In genomic region chr10:59337254-59337653, GRCh38 we compare ENCODE assay signal across 9 cellular contexts. TPM values are rescaled to one million over a fixed set of nuclear protein-coding genes. Genes with fewer than 3 reads are reported as not detected.
DNase-seq lines count a peak whose midpoint lies in the region; ATAC-seq and TF ChIP-seq lines count a peak whose summit lies in the region.
"Had no signal": no experiment of that assay in that cellular context is flagged by ENCODE, and none has a peak within 500 bp of the region (broad histone marks: within the 10 kb centered on the region; RNA-seq: fewer than 3 reads in every experiment).

No MANE protein-coding gene starts in this region.

- peaks cover 0 to 20% of the 10 kb centered on the region in 2 donors for H3K4me1 ChIP-seq in right atrium auricular region

- no peak for TF ChIP-seq CTCF in right atrium auricular region (IDR thresholded peaks at IDR 0.05)

- no peaks in the 10 kb centered on the region for H3K4me1 Mint-ChIP-seq in activated naive CD4-positive, alpha-beta T cell treated with anti-CD3 and anti-CD28 coated beads, Interleukin-2, amount 10 ng/mL, durations not matched to agents 7 days and 5 days
- H3K4me1 Mint-ChIP-seq: B cell had no signal

- H3K9me3 Mint-ChIP-seq in activated naive CD4-positive, alpha-beta T cell treated with anti-CD3 and anti-CD28 coated beads, Interleukin-2, amount 10 ng/mL, durations not matched to agents 7 days and 5 days: no peaks in the 10 kb centered on the region

- DNase-seq in Right ventricle myocardium inferior (ENCODE audit: missing footprints) (no peak), right atrium auricular region (ENCODE audit: low spot score) (no peak), epithelial cell of prostate (ENCODE audit: low read depth, low spot score) (peak; percentile 60), middle frontal gyrus (ENCODE audit: extremely low spot score, low spot score) (peak; percentile 59), NOMO-1 treated with dmso at 0.1 percent for 144 hours (lab: John Stamatoyannopoulos, UW; ENCODE audit: unreplicated experiment) (no peak), NK-92 (lab: John Stamatoyannopoulos, UW; ENCODE audit: unreplicated experiment) (no peak)
- no peak for DNase-seq in activated naive CD4-positive, alpha-beta T cell treated with anti-CD3 and anti-CD28 coated beads, Interleukin-2, amount 10 ng/mL, durations not matched to agents 7 days and 5 days

- H3K36me3 ChIP-seq in right atrium auricular region: no peaks in the 10 kb centered on the region

- no peaks in the 10 kb centered on the region for H3K36me3 Mint-ChIP-seq in activated naive CD4-positive, alpha-beta T cell treated with anti-CD3 and anti-CD28 coated beads, Interleukin-2, amount 10 ng/mL, durations not matched to agents 7 days and 5 days

- H3K27me3 ChIP-seq in right atrium auricular region: no peaks in the 10 kb centered on the region

- H3K27ac ChIP-seq in right atrium auricular region: peak overlapping the region in 1 of 2 donors; percentile 58
- H3K27ac ChIP-seq in epithelial cell of prostate: peak overlapping the region; percentile 64

- H3K27ac Mint-ChIP-seq in activated naive CD4-positive, alpha-beta T cell treated with anti-CD3 and anti-CD28 coated beads, Interleukin-2, amount 10 ng/mL, durations not matched to agents 7 days and 5 days: no peak overlapping the region
- H3K27ac Mint-ChIP-seq: B cell had no signal

- intact Hi-C loops in Right ventricle myocardium inferior (cut with DNase I): no loop called here

- H3K9me3 ChIP-seq in right atrium auricular region: no peaks in the 10 kb centered on the region

- H3K27me3 Mint-ChIP-seq in activated naive CD4-positive, alpha-beta T cell treated with anti-CD3 and anti-CD28 coated beads, Interleukin-2, amount 10 ng/mL, durations not matched to agents 7 days and 5 days: no peaks in the 10 kb centered on the region

- CTCF ChIA-PET in activated naive CD4-positive, alpha-beta T cell treated with anti-CD3 and anti-CD28 coated beads, Interleukin-2, amount 10 ng/mL, durations not matched to agents 7 days and 5 days (lab: Charles Lee): no interaction called here

- ATAC-seq in Right ventricle myocardium inferior (peak; percentile 73), HG03457 (IDR thresholded peaks at IDR 0.05; ENCODE audit: unreplicated experiment) (no peak)

- no peak overlapping the region for H3K4me3 ChIP-seq in right atrium auricular region

- no peak overlapping the region for H3K4me3 Mint-ChIP-seq in activated naive CD4-positive, alpha-beta T cell treated with anti-CD3 and anti-CD28 coated beads, Interleukin-2, amount 10 ng/mL, durations not matched to agents 7 days and 5 days
- H3K4me3 Mint-ChIP-seq: B cell had no signal

RNA-seq across cellular contexts. Expression of gene FAM13C, which starts 25.1 kb away (rescaled TPM):
- total RNA-seq in Right ventricle myocardium inferior: 7.8 TPM
- total RNA-seq in right atrium auricular region: 1 to 10 TPM; 3.8 to 4.4 TPM
- total RNA-seq: B cell had no signal

Comparison
In these comparisons a context has a peak if more than half of its experiments do, and no peak if none do; other contexts are left out.
1. DNase-seq: peak in epithelial cell of prostate (single experiment) and middle frontal gyrus (single experiment); none in Right ventricle myocardium inferior (single experiment), right atrium auricular region (single experiment), NOMO-1 treated with dmso at 0.1 percent for 144 hours (single experiment), NK-92 (single experiment) and activated naive CD4-positive, alpha-beta T cell treated with anti-CD3 and anti-CD28 coated beads, Interleukin-2, amount 10 ng/mL, durations not matched to agents 7 days and 5 days (single experiment).